27 cellular contexts compared by ENCODE assay signal in the genomic region with DNA sequence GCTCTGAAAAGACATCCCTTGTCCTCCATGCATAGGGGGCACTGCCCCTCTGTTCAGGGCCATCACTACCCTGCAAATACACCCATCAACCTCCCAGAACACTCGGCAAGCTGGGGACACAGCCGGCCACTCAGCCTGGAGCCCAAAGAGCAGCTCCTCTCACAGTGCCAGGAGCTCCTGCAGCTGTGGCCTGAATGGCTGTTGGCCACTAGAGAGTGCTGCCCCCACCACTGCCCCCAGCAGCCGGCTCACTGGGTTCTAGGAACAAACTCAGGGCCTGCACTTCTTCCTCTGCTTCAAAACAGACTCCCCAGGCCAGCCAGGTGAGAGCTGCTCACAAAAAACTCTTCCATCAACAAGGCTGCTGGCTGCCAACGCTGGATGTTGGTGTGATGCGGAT.
DNase-seq lines count a peak whose midpoint lies in the region; ATAC-seq, FAIRE-seq and TF ChIP-seq lines count a peak whose summit lies in the region.
"Had no signal": no experiment of that assay in that cellular context is flagged by ENCODE, and none has a peak within 500 bp of the region (broad histone marks: within the 10 kb centered on the region; RNA-seq: fewer than 3 reads in every experiment).

No MANE protein-coding gene starts in this region.

- peaks cover 23% of the 10 kb centered on the region for H3K4me1 Mint-ChIP-seq in nephron progenitor cell
- H3K4me1 Mint-ChIP-seq: CD4-positive, alpha-beta memory T cell had no signal

- no peak for DNase-seq in H1 (ENCODE audit: low read depth in 1 of 2, low spot score in 2 of 2)
- no peak for DNase-seq in nephron progenitor cell
- no peak for DNase-seq in stimulated activated CD4-positive, alpha-beta T cell treated with anti-CD3 and anti-CD28 coated beads, Interleukin-2, amount 100 ng/mL, for 48 hours
- no peak for DNase-seq in GM12892 (ENCODE audit: insufficient read length)
- DNase-seq: C1 segment of cervical spinal cord; CD4-positive, alpha-beta memory T cell; COR-L47; DMS53; HCEC 1CT; KBM-7; MV-4-11; NCI-H1105; NCI-H1436 treated with DMSO at 0.1 percent for 48 hours; NCI-H1930; NCI-H2107; NCI-H446 treated with DMSO at 0.1 percent for 48 hours; NCI-H526; NCI-H82; PC-9; SJCRH30 had no signal

- peak; percentile 38 to 65 for TF ChIP-seq RAD21 in H1 (IDR thresholded peaks at IDR 0.05 in 1 of 2, conservative IDR thresholded peaks at IDR 0.05 in 1 of 2; ENCODE audit: low read depth in 2 of 2, low read length in 2 of 2)

- H2BK12ac ChIP-seq in H1 (ENCODE audit: low read depth, low read length) = peak overlapping the region; percentile 2; the same call in 1 of the 2 replicates

- no peak overlapping the region; the same call in 1 of the 2 replicates for H3K18ac ChIP-seq in H1 (ENCODE audit: extremely low read depth, low read length)

- FAIRE-seq in H1 (lab: Jason Lieb, UNC) (no peak), GM12892 (lab: Jason Lieb, UNC) (no peak)
- FAIRE-seq: G401.6, GM19239 had no signal

- CTCF ChIA-PET in H1 (lab: Charles Lee; ENCODE audit: partially characterized antibody) = interaction anchor here (1.0 to 1.6 kb wide), 8 partner anchors 9 to 600 kb away, joined by 3 to 6 read pairs (median 4); no protein-coding TSS in a partner anchor

- POLR2A ChIA-PET in H1 (lab: Charles Lee; ENCODE audit: partially characterized antibody) = interaction anchor here (1.1 to 1.3 kb wide), 3 partner anchors 9 to 15 kb away, joined by 3 read pairs; no protein-coding TSS in a partner anchor

- H3K36me3 ChIP-seq in HUES6 (ENCODE audit: control insufficient read depth, insufficient read depth, low read length) (no peaks in the 10 kb centered on the region), H1 (ENCODE audit: control insufficient read depth in 2 of 4, insufficient read depth in 4 of 4, low read length in 3 of 4) (no peaks in the 10 kb centered on the region)
- H3K36me3 ChIP-seq: SJCRH30 had no signal

- peaks cover 5% of the 10 kb centered on the region for H3K27me3 Mint-ChIP-seq in nephron progenitor cell (ENCODE audit: low read depth, poor library complexity)
- H3K27me3 Mint-ChIP-seq: CD4-positive, alpha-beta memory T cell had no signal

- peaks cover 13% of the 10 kb centered on the region; the same call in 1 of the 2 replicates for H3K79me1 ChIP-seq in H1 (ENCODE audit: low read depth, low read length)

- no peak for TF ChIP-seq EP300 in H1 (IDR thresholded peaks at IDR 0.05; ENCODE audit: borderline replicate concordance in 1 of 2, low read depth in 2 of 2, low read length in 2 of 2)

- peaks cover 0 to 95% of the 10 kb centered on the region in 2 experiments; a peak in 3 of 4 replicates for H3K79me2 ChIP-seq in H1 (ENCODE audit: control insufficient read depth in 1 of 2, insufficient read depth in 2 of 2, low read length in 2 of 2)

- H3K14ac ChIP-seq in H1 (ENCODE audit: insufficient read length) = no peak overlapping the region

- no peaks in the 10 kb centered on the region for H3K36me3 Mint-ChIP-seq in nephron progenitor cell (ENCODE audit: low read depth)
- H3K36me3 Mint-ChIP-seq: CD4-positive, alpha-beta memory T cell had no signal

- H2BK20ac ChIP-seq in H1 (ENCODE audit: low read length) = peak overlapping the region; percentile 4; the same call in 1 of the 2 replicates

- no peak overlapping the region for H3K56ac ChIP-seq in H1 (replicated peaks; ENCODE audit: insufficient read length, low read depth, low read length)

- no peak overlapping the region for H4K5ac ChIP-seq in H1 (ENCODE audit: insufficient read length, low read depth, low read length)

- H2BK120ac ChIP-seq in H1 (replicated peaks; ENCODE audit: low read depth, low read length) = no peak overlapping the region

- no peak overlapping the region for H3K23ac ChIP-seq in H1 (ENCODE audit: insufficient read length)

- peak overlapping the region; percentile 48 for H3K27ac Mint-ChIP-seq in nephron progenitor cell
- H3K27ac Mint-ChIP-seq: CD4-positive, alpha-beta memory T cell had no signal

- ATAC-seq in GM19035 (IDR thresholded peaks at IDR 0.05; ENCODE audit: unreplicated experiment) (no peak), GM18511 (IDR thresholded peaks at IDR 0.05; ENCODE audit: unreplicated experiment) (no peak)
- ATAC-seq: Right ventricle myocardium inferior, SK-N-SH treated with all-trans-retinoic acid at 6 μM for 48 hours had no signal

- peak overlapping the region; percentile 86 for H2AK5ac ChIP-seq in H1 (ENCODE audit: low read depth, low read length)

- H3K4ac ChIP-seq in H1 (replicated peaks; ENCODE audit: insufficient read length, low read depth, low read length) = no peak overlapping the region

- H3K4me1 ChIP-seq in HUES6 (ENCODE audit: control insufficient read depth, insufficient read depth, low read length) = peaks cover 43% of the 10 kb centered on the region
- H3K4me1 ChIP-seq in H1 (replicated peaks in 1 of 4; ENCODE audit: control insufficient read depth in 3 of 4, insufficient read depth in 4 of 4, low read length in 3 of 4) = peaks cover 0 to 22% (median 12%) of the 10 kb centered on the region in 4 experiments
- H3K4me1 ChIP-seq: SJCRH30 had no signal

- H3K4me3 ChIP-seq in HUES6 (ENCODE audit: low read depth, low read length) (no peak overlapping the region), H1 (ENCODE audit: extremely low read depth in 1 of 4, insufficient read depth in 2 of 4, low read depth in 3 of 4, low read length in 4 of 4) (no peak overlapping the region)
- H3K4me3 ChIP-seq: PC-9, SJCRH30 had no signal

- H4K8ac ChIP-seq in H1 (ENCODE audit: extremely low read depth, insufficient read depth, low read length) = no peak overlapping the region; the same call in 1 of the 2 replicates

- H3K9me3 ChIP-seq in HUES6 (ENCODE audit: control insufficient read depth, insufficient read depth, low read depth, low read length) (no peaks in the 10 kb centered on the region), H1 (ENCODE audit: insufficient read depth in 2 of 2, low read depth in 1 of 2, low read length in 1 of 2) (no peaks in the 10 kb centered on the region)
- H3K9me3 ChIP-seq: SJCRH30 had no signal

- 74% methylated on average over 5 of the region's 5 CpGs; no CpG with 5 or more reads in 1 of the 2 experiments for WGBS in H1 (ENCODE audit: extremely low coverage in 1 of 2, insufficient coverage in 1 of 2, insufficient read length in 1 of 2, insufficient replicate concordance in 2 of 2, low coverage in 1 of 2, low lambda C conversion rate in 2 of 2, missing lambda C conversion rate in 1 of 2), 2 experiments

- no peaks in the 10 kb centered on the region for H3K23me2 ChIP-seq in H1 (ENCODE audit: low read depth, low read length)

- no peak overlapping the region for H2BK15ac ChIP-seq in H1 (ENCODE audit: low read length)

- peak overlapping the region; percentile 86; the same call in 1 of the 2 replicates for H2BK5ac ChIP-seq in H1 (ENCODE audit: low read depth, low read length)

- H3K27ac ChIP-seq in HUES6 (ENCODE audit: low read depth, low read length) = no peak overlapping the region
- no peak overlapping the region for H3K27ac ChIP-seq in H1 (ENCODE audit: low read depth, low read length)
- H3K27ac ChIP-seq: PC-9, SJCRH30 had no signal

- H4K20me1 ChIP-seq in H1 (replicated peaks in 1 of 2; ENCODE audit: control insufficient read depth in 1 of 2, insufficient read depth in 2 of 2, low read length in 2 of 2) = peaks cover 0 to 4% of the 10 kb centered on the region in 2 experiments

- H3K4me3 Mint-ChIP-seq in nephron progenitor cell = no peak overlapping the region
- H3K4me3 Mint-ChIP-seq: CD4-positive, alpha-beta memory T cell had no signal

- TF ChIP-seq POLR2A in H1 (IDR thresholded peaks at IDR 0.05; ENCODE audit: control extremely low read depth in 1 of 2, low read depth in 2 of 2, low read length in 2 of 2) (no peak), GM12892 (IDR thresholded peaks at IDR 0.05; ENCODE audit: low read depth, low read length) (no peak)

- no peak overlapping the region for H4K91ac ChIP-seq in H1 (replicated peaks; ENCODE audit: insufficient read length, low read length)

- no peaks in the 10 kb centered on the region for H3K27me3 ChIP-seq in HUES6 (ENCODE audit: control insufficient read depth, insufficient read depth, low read length)
- H3K27me3 ChIP-seq in H1 (replicated peaks in 1 of 4; ENCODE audit: control insufficient read depth in 3 of 4, extremely low read depth in 1 of 4, insufficient read depth in 3 of 4, low read length in 3 of 4) = no peaks in the 10 kb centered on the region
- H3K27me3 ChIP-seq: SJCRH30 had no signal

- H3K9me3 Mint-ChIP-seq in nephron progenitor cell = no peaks in the 10 kb centered on the region

- no peak overlapping the region; a peak in 1 of 4 replicates for H3K4me2 ChIP-seq in H1 (ENCODE audit: insufficient read depth in 1 of 2, low read depth in 2 of 2, low read length in 2 of 2)
- H3K4me2 ChIP-seq: PC-9 had no signal

- peak overlapping the region; percentile 10 for H3K9ac ChIP-seq in HUES6 (ENCODE audit: low read length)
- no peak overlapping the region for H3K9ac ChIP-seq in H1 (replicated peaks in 1 of 4; ENCODE audit: extremely low read depth in 1 of 4, low read depth in 3 of 4, low read length in 3 of 4)

- TF ChIP-seq CTCF in H1 (IDR thresholded peaks at IDR 0.05; ENCODE audit: control extremely low read depth in 1 of 3, insufficient read depth in 1 of 3, low read depth in 1 of 3, low read length in 3 of 3) = peak; percentile 32 to 48 (median 44); a peak in 3 of 4 replicates
- TF ChIP-seq CTCF in nephron progenitor cell (IDR thresholded peaks at IDR 0.05) = no peak

- no peak overlapping the region for H2AFZ ChIP-seq in H1 (ENCODE audit: low read length)
- H2AFZ ChIP-seq: PC-9 had no signal

TF ChIP-seq in H1, 55 proteins besides CTCF, POLR2A, EP300 and RAD21:
- TF ChIP-seq, protein P1, sequence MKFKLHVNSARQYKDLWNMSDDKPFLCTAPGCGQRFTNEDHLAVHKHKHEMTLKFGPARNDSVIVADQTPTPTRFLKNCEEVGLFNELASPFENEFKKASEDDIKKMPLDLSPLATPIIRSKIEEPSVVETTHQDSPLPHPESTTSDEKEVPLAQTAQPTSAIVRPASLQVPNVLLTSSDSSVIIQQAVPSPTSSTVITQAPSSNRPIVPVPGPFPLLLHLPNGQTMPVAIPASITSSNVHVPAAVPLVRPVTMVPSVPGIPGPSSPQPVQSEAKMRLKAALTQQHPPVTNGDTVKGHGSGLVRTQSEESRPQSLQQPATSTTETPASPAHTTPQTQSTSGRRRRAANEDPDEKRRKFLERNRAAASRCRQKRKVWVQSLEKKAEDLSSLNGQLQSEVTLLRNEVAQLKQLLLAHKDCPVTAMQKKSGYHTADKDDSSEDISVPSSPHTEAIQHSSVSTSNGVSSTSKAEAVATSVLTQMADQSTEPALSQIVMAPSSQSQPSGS (IDR thresholded peaks at IDR 0.05; ENCODE audit: low read length) = no peak
- TF ChIP-seq YY1 (IDR thresholded peaks at IDR 0.05; ENCODE audit: low read depth, low read length) = no peak
